ENCODE assay signal across 7 cellular contexts in the genomic region with DNA sequence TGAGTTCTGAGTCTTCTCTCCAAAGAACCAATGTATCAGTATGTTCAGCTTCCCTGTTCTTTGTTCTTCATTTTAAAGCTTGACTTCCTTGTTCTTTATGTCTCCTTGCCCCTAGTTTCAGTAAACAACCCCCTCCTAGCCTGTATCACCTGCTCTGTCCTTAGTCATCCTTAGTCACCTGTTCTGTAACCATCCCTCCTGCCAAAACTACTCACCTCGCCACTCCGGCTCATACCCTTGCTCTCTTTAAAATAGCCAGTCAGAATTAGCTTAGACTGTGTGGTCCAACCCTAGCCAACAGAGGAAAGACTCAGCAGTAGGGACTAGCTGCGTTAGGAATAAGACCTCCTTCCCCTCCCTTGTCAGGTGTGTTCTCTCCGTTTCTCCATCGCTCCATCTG.
DNase-seq lines count a peak whose midpoint lies in the region; TF ChIP-seq lines count a peak whose summit lies in the region.
"Not testable (repeated sequence)": the region's sequence is repeated elsewhere in the genome, so short reads cannot be mapped to it uniquely, and the experiment has no call there.

No MANE protein-coding gene starts in this region.

- TF ChIP-seq CTCF in OCI-LY3 (IDR thresholded peaks at IDR 0.05; ENCODE audit: low read depth, low read length); esophagus squamous epithelium (IDR thresholded peaks at IDR 0.05): not testable (repeated sequence)

- not testable (repeated sequence) for H3K9me3 ChIP-seq in OCI-LY3 (ENCODE audit: insufficient read depth, low read length); esophagus squamous epithelium

- not testable (repeated sequence) for H2AFZ ChIP-seq in OCI-LY3 (ENCODE audit: low read depth, low read length)

- not testable (repeated sequence) for TF ChIP-seq POLR2A in esophagus squamous epithelium (IDR thresholded peaks at IDR 0.05)

- H3K36me3 ChIP-seq in OCI-LY3 (replicated peaks; ENCODE audit: low read depth, low read length); esophagus squamous epithelium: not testable (repeated sequence)

- DNase-seq in epithelial cell of prostate (ENCODE audit: low read depth, low spot score): peak; percentile 36
- not testable (repeated sequence) for DNase-seq in esophagus squamous epithelium (lab: John Stamatoyannopoulos, UW)
- DNase-seq in mucosa of gallbladder (ENCODE audit: low spot score): peak; percentile 52

- peaks cover 23% of the 10 kb centered on the region for H3K4me1 ChIP-seq in OCI-LY3 (ENCODE audit: low read length)
- H3K4me1 ChIP-seq in esophagus squamous epithelium: peaks cover 0 to 27% (median 0%) of the 10 kb centered on the region in 3 donors

- not testable (repeated sequence) for H3K9ac ChIP-seq in OCI-LY3 (ENCODE audit: low read length)

- not testable (repeated sequence) for H4K20me1 ChIP-seq in OCI-LY3 (ENCODE audit: insufficient read depth, low read length)

- peak overlapping the region; percentile 48 for H3K27ac ChIP-seq in OCI-LY3 (ENCODE audit: low read length)
- peak overlapping the region; percentile 22 for H3K27ac ChIP-seq in angular gyrus (ENCODE audit: low read depth, low read length)
- peak overlapping the region; percentile 65 for H3K27ac ChIP-seq in cingulate gyrus (ENCODE audit: low read depth, low read length)
- peak overlapping the region; percentile 37 for H3K27ac ChIP-seq in epithelial cell of prostate
- peak overlapping the region; percentile 42 to 83 (median 58) for H3K27ac ChIP-seq in esophagus squamous epithelium
- peak overlapping the region; percentile 0 for H3K27ac ChIP-seq in temporal lobe (ENCODE audit: low read depth, low read length)

- WGBS in esophagus squamous epithelium, 2 donors: 64 to 79% methylated on average over 5 of the region's 5 CpGs

- H3K27me3 ChIP-seq in OCI-LY3 (ENCODE audit: low read depth, low read length); esophagus squamous epithelium: not testable (repeated sequence)

- intact Hi-C loops in esophagus squamous epithelium (cut with DNase I): not testable (repeated sequence)

- not testable (repeated sequence) for H3K79me2 ChIP-seq in OCI-LY3 (ENCODE audit: low read length)

- H3K4me3 ChIP-seq in OCI-LY3 (ENCODE audit: low read length); esophagus squamous epithelium: not testable (repeated sequence)

- H3K4me2 ChIP-seq in OCI-LY3 (ENCODE audit: low read length): 0 out of 2 replicates have a peak overlapping the region, but pooled peaks have one; percentile 14

Comparison
In these comparisons a context has a peak if more than half of its experiments do, and no peak if none do; other contexts are left out.
1. H3K27ac ChIP-seq: peak in every context shown above with its lines; median percentile 65 in cingulate gyrus; 58 in esophagus squamous epithelium; 48 in OCI-LY3; 37 in epithelial cell of prostate; 22 in angular gyrus; 0 in temporal lobe.